In the genomic region with DNA sequence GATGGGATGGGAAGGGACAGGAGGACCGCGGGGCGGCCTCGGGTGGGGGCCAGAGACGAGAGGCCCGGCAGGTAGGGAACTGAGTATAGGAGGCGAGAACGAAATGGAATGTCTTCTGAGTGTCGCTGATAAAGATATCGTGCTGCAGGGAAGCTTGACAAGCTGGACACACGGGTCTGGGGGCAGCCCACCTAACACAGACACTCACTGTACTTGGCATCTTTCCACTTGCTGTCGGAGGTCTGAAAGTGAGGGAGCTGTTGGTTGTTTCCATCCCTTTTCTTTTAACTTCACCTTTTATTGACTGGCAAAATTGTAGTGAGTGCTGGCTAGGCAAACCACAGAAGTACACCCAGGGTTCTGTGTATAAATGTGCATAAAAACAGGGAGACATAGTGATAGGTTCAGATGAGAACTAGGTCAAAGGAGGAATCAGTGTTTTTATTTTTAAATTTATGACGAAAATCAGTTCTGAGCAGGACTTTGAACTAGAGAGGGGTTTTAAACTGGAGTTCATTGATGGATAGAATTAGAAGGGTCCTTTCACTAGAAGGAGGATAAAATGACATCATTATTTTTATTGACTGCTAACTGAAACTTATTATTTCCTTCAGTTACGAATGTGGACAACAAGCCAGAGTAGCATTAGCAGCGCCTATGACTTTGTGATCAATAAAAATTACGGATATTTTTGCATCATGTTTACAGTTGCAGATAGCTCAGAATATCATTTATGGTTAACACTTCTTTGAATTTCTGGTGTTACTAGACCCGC, we compare ENCODE assay signal across 8 cellular contexts. TPM values are rescaled to one million over a fixed set of nuclear protein-coding genes. Genes with fewer than 3 reads are reported as not detected.
DNase-seq lines count a peak whose midpoint lies in the region; ATAC-seq and TF ChIP-seq lines count a peak whose summit lies in the region.

No MANE protein-coding gene starts in this region.

- H3K9me3 ChIP-seq in neuron (ENCODE audit: low read length), result no peaks in the 10 kb centered on the region

- peaks cover 14% of the 10 kb centered on the region for H3K36me3 ChIP-seq in neuron (ENCODE audit: insufficient read depth, low read length)

- H3K4me3 ChIP-seq in epithelial cell of esophagus (ENCODE audit: low read length) (peak overlapping the region; percentile 93), neuron (ENCODE audit: low read length) (peak overlapping the region; percentile 96)

- TF ChIP-seq CTCF in epithelial cell of esophagus (IDR thresholded peaks at IDR 0.05; ENCODE audit: insufficient read depth, low read depth, low read length, missing control alignments), result no peak

- ATAC-seq in HG02884 (IDR thresholded peaks at IDR 0.05; ENCODE audit: unreplicated experiment), result peak; percentile 20

- H3K4me1 ChIP-seq in neuron (ENCODE audit: insufficient read depth, low read length), result peaks cover 11% of the 10 kb centered on the region

- peak overlapping the region; percentile 85 for H2AFZ ChIP-seq in neuron (ENCODE audit: low read depth, low read length)

- no peaks in the 10 kb centered on the region for H3K27me3 ChIP-seq in neuron (ENCODE audit: insufficient read depth, low read length)

- peak; percentile 70 for DNase-seq in activated effector memory CD4-positive, alpha-beta T cell treated with anti-CD3 and anti-CD28 coated beads, Interleukin-2, amount 50 U/mL, for 16 hours
- DNase-seq in activated effector memory CD4-positive, alpha-beta T cell treated with Interleukin-2 at 50 U/mL for 16 hours, result no peak
- DNase-seq in RPMI7951 (ENCODE audit: low read depth) (peak; percentile 16), epithelial cell of esophagus (ENCODE audit: low read depth) (no peak), dedifferentiated amniotic fluid mesenchymal stem cell (ENCODE audit: extremely low spot score) (no peak), cortex of kidney (lab: John Stamatoyannopoulos, UW) (no peak)

RNA-seq across cellular contexts. Expression of a gene that starts 0.8 kb away (rescaled TPM):
- total RNA-seq in RPMI7951 (2014; rRNA removed; shearing (Covaris generic)), result 22.2 and 24.9 TPM in 2 replicates

RNA-seq across cellular contexts. Expression of a gene that starts 21.3 kb away (rescaled TPM):
- 51.2 and 55.2 TPM in 2 replicates for total RNA-seq in RPMI7951 (2014; rRNA removed; shearing (Covaris generic))

Comparison
In these comparisons a context has a peak if more than half of its experiments do, and no peak if none do; other contexts are left out.
1. DNase-seq: peak in activated effector memory CD4-positive, alpha-beta T cell treated with anti-CD3 and anti-CD28 coated beads, Interleukin-2, amount 50 U/mL, for 16 hours (single experiment) and RPMI7951 (single experiment); none in activated effector memory CD4-positive, alpha-beta T cell treated with Interleukin-2 at 50 U/mL for 16 hours (single experiment), epithelial cell of esophagus (single experiment), dedifferentiated amniotic fluid mesenchymal stem cell (single experiment) and cortex of kidney (single experiment).